ENCODE assay signal across 1 cellular context in genomic region chr16:6016530-6017184, GRCh38.
TF ChIP-seq lines count a peak whose summit lies in the region.

No MANE protein-coding gene starts in this region.

TF ChIP-seq in K562, 482 proteins besides CTCF, POLR2A, EP300 and RAD21 (continued from another document):
- TF ChIP-seq ZBTB40 (IDR thresholded peaks at IDR 0.05) (no peak), ZBTB40 (CRISPR knock-in tag; IDR thresholded peaks at IDR 0.05) (no peak), EHMT2 (IDR thresholded peaks at IDR 0.05) (peak; percentile 88), ETV6 (IDR thresholded peaks at IDR 0.05; ENCODE audit: borderline replicate concordance in 1 of 2, low read depth in 2 of 2, low read length in 1 of 2) (no peak), ETV6 (CRISPR knock-in tag; IDR thresholded peaks at IDR 0.05; ENCODE audit: borderline replicate concordance) (no peak), SMC3 (conservative IDR thresholded peaks at IDR 0.05; ENCODE audit: insufficient read depth, low read depth, low read length) (peak; percentile 44; the same call in 1 of the 2 replicates)
TF ChIP-seq in K562: peak in this region for 7.
